ENCODE assay signal across 1 cellular context in the genomic region with DNA sequence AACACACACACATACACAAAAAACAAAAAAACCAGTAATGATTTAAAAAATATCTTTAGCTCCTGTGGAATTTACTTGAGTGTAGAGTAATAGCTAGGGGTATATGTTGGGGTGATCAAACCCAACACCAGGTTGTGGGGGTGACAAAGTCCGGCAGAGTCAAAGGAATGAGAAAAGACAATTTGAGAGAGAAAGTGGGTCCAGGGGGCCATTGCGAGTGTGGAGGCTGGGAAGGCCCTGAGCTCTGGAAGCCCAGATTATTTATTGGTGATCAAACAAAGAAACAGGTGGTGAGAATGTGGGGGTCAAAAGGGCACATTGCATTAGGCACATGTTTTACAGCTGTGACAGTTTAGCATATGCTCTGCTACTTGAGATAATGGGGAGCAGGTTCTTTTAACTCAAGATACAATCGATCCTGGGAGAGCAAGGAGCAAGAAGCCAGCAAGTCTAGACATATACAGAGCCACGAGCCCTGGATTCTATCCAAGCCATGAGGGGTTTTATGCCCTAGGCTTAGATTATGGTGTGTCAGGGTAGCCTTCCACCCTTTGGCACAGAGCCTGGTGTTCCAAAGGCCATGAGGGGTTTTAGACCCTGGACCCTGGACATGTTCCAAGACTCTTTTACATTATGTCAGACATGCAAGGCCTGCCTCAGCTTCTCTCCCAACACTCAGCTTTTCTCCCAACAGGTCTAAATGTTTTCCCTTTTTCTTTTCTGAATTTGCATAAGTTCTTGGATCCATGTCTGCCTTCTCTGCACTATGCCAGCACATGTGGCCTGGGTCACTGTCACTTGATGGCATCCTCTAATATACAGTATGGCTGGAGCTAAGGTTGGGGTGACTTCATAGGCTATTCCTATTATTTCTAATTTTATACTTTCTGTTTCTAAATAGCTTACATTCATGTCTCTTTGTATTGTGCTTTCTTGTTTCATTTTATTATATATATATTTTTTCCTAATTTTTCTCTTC.
TF ChIP-seq lines count a peak whose summit lies in the region.

No MANE protein-coding gene starts in this region.

TF ChIP-seq in GM23338, 12 proteins besides CTCF, POLR2A, EP300 and RAD21 (continued from another document):
- TF ChIP-seq NANOG (IDR thresholded peaks at IDR 0.05; ENCODE audit: borderline replicate concordance) (no peak), POLR2AphosphoS5 (IDR thresholded peaks at IDR 0.05; ENCODE audit: low read depth) (no peak), ZNF331 (CRISPR knock-in tag; IDR thresholded peaks at IDR 0.05; ENCODE audit: low read depth) (no peak)
- TF ChIP-seq, protein P1, sequence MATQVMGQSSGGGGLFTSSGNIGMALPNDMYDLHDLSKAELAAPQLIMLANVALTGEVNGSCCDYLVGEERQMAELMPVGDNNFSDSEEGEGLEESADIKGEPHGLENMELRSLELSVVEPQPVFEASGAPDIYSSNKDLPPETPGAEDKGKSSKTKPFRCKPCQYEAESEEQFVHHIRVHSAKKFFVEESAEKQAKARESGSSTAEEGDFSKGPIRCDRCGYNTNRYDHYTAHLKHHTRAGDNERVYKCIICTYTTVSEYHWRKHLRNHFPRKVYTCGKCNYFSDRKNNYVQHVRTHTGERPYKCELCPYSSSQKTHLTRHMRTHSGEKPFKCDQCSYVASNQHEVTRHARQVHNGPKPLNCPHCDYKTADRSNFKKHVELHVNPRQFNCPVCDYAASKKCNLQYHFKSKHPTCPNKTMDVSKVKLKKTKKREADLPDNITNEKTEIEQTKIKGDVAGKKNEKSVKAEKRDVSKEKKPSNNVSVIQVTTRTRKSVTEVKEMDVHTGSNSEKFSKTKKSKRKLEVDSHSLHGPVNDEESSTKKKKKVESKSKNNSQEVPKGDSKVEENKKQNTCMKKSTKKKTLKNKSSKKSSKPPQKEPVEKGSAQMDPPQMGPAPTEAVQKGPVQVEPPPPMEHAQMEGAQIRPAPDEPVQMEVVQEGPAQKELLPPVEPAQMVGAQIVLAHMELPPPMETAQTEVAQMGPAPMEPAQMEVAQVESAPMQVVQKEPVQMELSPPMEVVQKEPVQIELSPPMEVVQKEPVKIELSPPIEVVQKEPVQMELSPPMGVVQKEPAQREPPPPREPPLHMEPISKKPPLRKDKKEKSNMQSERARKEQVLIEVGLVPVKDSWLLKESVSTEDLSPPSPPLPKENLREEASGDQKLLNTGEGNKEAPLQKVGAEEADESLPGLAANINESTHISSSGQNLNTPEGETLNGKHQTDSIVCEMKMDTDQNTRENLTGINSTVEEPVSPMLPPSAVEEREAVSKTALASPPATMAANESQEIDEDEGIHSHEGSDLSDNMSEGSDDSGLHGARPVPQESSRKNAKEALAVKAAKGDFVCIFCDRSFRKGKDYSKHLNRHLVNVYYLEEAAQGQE (IDR thresholded peaks at IDR 0.05; ENCODE audit: unreplicated experiment): no peak
